In the genomic region with DNA sequence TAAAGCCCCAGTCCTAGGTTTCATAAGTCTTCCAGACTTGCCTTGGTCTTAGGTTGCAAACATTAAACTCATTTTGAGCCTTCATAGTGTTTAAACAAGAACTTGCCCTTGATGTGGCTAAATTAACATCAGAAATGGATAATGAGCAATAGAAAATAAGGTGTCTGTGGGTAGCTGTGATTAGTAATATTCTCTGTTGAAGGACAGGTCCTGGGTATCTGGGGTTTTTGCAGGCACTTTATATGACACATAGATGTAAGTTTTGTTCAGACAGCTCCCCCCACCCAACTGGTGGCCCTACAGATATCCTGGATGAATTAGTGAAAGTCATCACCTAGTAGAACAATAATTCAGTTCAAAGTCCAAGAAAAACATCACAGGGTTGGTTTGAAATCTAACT, we compare ENCODE assay signal across 33 cellular contexts.
"Had no signal": no experiment of that assay in that cellular context is flagged by ENCODE, and none has a peak within 500 bp of the region (broad histone marks: within the 10 kb centered on the region; RNA-seq: fewer than 3 reads in every experiment).

No MANE protein-coding gene starts in this region.

- H3K27me3 ChIP-seq: adrenal gland, body of pancreas, breast epithelium, Peyer's patch, SJSA1 had no signal

- H3K27ac ChIP-seq: adrenal gland, body of pancreas, breast epithelium, SJSA1, VCaP had no signal

- H3K4me1 Mint-ChIP-seq: activated B cell treated with CpG ODN at 0.5 μM for 24 hours; activated CD4-positive, alpha-beta T cell treated with anti-CD3 and anti-CD28 coated beads, Interleukin-2, amount 10 ng/mL, durations not matched to agents 24 days and 14 days; activated naive CD4-positive, alpha-beta T cell treated with anti-CD3 and anti-CD28 coated beads, Interleukin-2, amount 10 ng/mL, durations not matched to agents 7 days and 5 days; activated naive CD8-positive, alpha-beta T cell treated with anti-CD3 and anti-CD28 coated beads, Interleukin-2, amount 10 ng/mL, durations not matched to agents 7 days and 5 days; IgD-negative memory B cell had no signal

- H3K36me3 ChIP-seq: adrenal gland, breast epithelium, Peyer's patch, SJSA1 had no signal

- H3K4me1 ChIP-seq: adrenal gland, breast epithelium, SJSA1 had no signal

- H3K4me3 Mint-ChIP-seq: activated B cell treated with CpG ODN at 0.5 μM for 24 hours; activated CD4-positive, alpha-beta T cell treated with anti-CD3 and anti-CD28 coated beads, Interleukin-2, amount 10 ng/mL, durations not matched to agents 24 days and 14 days; activated naive CD4-positive, alpha-beta T cell treated with anti-CD3 and anti-CD28 coated beads, Interleukin-2, amount 10 ng/mL, durations not matched to agents 7 days and 5 days; activated naive CD8-positive, alpha-beta T cell treated with anti-CD3 and anti-CD28 coated beads, Interleukin-2, amount 10 ng/mL, durations not matched to agents 7 days and 5 days; IgD-negative memory B cell; T-helper 1 cell treated with Interleukin-12 subunit alpha and Interleukin-12 subunit beta and Interleukin-4 antibody, amounts not matched to agents 30 μg/mL and 1 μg/mL, for 36 hours; T-helper 2 cell treated with Interferon-gamma antibody and Interleukin-4, amounts not matched to agents 5 μg/mL and 100 μg/mL, for 36 hours had no signal

- ATAC-seq: body of pancreas, PC-3 had no signal

- H3K9me3 Mint-ChIP-seq: activated CD4-positive, alpha-beta T cell treated with anti-CD3 and anti-CD28 coated beads, Interleukin-2, amount 10 ng/mL, durations not matched to agents 24 days and 14 days; activated naive CD4-positive, alpha-beta T cell treated with anti-CD3 and anti-CD28 coated beads, Interleukin-2, amount 10 ng/mL, durations not matched to agents 7 days and 5 days; T-helper 2 cell treated with Interferon-gamma antibody and Interleukin-4, amounts not matched to agents 5 μg/mL and 100 μg/mL, for 36 hours had no signal

- H3K36me3 Mint-ChIP-seq: activated naive CD4-positive, alpha-beta T cell treated with anti-CD3 and anti-CD28 coated beads, Interleukin-2, amount 10 ng/mL, durations not matched to agents 7 days and 5 days; activated naive CD8-positive, alpha-beta T cell treated with anti-CD3 and anti-CD28 coated beads, Interleukin-2, amount 10 ng/mL, durations not matched to agents 7 days and 5 days had no signal

- H3K4me3 ChIP-seq: adrenal gland, body of pancreas, breast epithelium, Peyer's patch, SJSA1 had no signal

- H3K9ac ChIP-seq: SK-N-SH had no signal

- H3K27ac Mint-ChIP-seq: activated CD4-positive, alpha-beta T cell treated with anti-CD3 and anti-CD28 coated beads, Interleukin-2, amount 10 ng/mL, durations not matched to agents 24 days and 14 days; activated naive CD4-positive, alpha-beta T cell treated with anti-CD3 and anti-CD28 coated beads, Interleukin-2, amount 10 ng/mL, durations not matched to agents 7 days and 5 days; activated naive CD8-positive, alpha-beta T cell treated with anti-CD3 and anti-CD28 coated beads, Interleukin-2, amount 10 ng/mL, durations not matched to agents 7 days and 5 days; IgD-negative memory B cell; T-helper 1 cell treated with Interleukin-12 subunit alpha and Interleukin-12 subunit beta and Interleukin-4 antibody, amounts not matched to agents 30 μg/mL and 1 μg/mL, for 36 hours; T-helper 2 cell treated with Interferon-gamma antibody and Interleukin-4, amounts not matched to agents 5 μg/mL and 100 μg/mL, for 36 hours had no signal

- DNase-seq: activated B cell treated with CpG ODN at 0.5 μM for 24 hours; activated CD4-positive, alpha-beta T cell treated with anti-CD3 and anti-CD28 coated beads, Interleukin-2, amount 10 ng/mL, durations not matched to agents 24 days and 14 days; activated CD4-positive, alpha-beta T cell treated with anti-CD3 and anti-CD28 coated beads, Interleukin-2, amount 50 U/mL, for 4 hours; activated CD8-positive, alpha-beta memory T cell treated with anti-CD3 and anti-CD28 coated beads, Interleukin-2, amount 50 U/mL, for 4 hours; activated gamma-delta T cell treated with Interleukin-2 at 50 U/mL for 16 hours; activated naive CD4-positive, alpha-beta T cell treated with anti-CD3 and anti-CD28 coated beads, Interleukin-2, amount 10 ng/mL, durations not matched to agents 7 days and 5 days; activated naive CD8-positive, alpha-beta T cell treated with anti-CD3 and anti-CD28 coated beads, Interleukin-2, amount 10 ng/mL, durations not matched to agents 7 days and 5 days; activated T-cell treated with anti-CD3 and anti-CD28 coated beads for 4 hours; adrenal gland; body of pancreas; Karpas-422; KBM-7; NCI-H1048; NCI-H1105 treated with DMSO at 0.1 percent for 48 hours; NCI-H1436; NCI-H1694; NCI-H1930; NCI-H2081 treated with DMSO at 0.1 percent for 48 hours; NCI-H226; NCI-H446 treated with DMSO at 0.1 percent for 48 hours; NCI-H524 treated with DMSO at 0.1 percent for 48 hours; NK-92 treated with Interleukin-12 subunit alpha and Interleukin-12 subunit beta, amount 100 ng/mL, for 24 hours; PC-3; Peyer's patch; RPMI8226; SHP77 treated with DMSO at 0.1 percent for 48 hours; SK-N-SH had no signal

- H3K9me3 ChIP-seq: adrenal gland, body of pancreas, breast epithelium, Peyer's patch, SJSA1, SK-N-SH had no signal
